12 cellular contexts compared by ENCODE assay signal in the genomic region with DNA sequence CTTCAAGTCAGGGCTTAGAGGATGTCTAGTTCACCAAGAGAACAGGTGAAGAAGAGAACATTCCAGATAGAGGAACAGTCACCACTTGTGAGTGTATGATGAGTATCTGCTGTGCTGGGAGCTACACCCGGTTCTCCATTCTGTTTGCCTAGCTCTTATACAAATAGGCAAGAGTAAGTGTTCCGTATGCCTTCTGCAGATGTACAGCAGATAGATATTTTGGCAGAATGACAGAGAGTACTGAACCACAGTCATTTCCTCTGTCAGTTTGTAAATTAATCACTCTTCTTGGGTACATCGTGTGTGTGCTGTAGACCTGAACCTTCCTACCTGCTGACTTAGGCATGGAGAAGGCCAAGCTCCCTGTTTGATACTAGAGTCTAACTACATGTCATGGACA.
DNase-seq lines count a peak whose midpoint lies in the region; ATAC-seq and TF ChIP-seq lines count a peak whose summit lies in the region.
"Had no signal": no experiment of that assay in that cellular context is flagged by ENCODE, and none has a peak within 500 bp of the region (broad histone marks: within the 10 kb centered on the region; RNA-seq: fewer than 3 reads in every experiment).

No MANE protein-coding gene starts in this region.

- H3K9me3 ChIP-seq in upper lobe of left lung = no peaks in the 10 kb centered on the region

- peaks cover 0 to 10% (median 1%) of the 10 kb centered on the region in 4 donors for H3K36me3 ChIP-seq in upper lobe of left lung

- H3K27me3 ChIP-seq in upper lobe of left lung = no peaks in the 10 kb centered on the region

- no peak for TF ChIP-seq POLR2A in upper lobe of left lung (IDR thresholded peaks at IDR 0.05)

- H3K4me1 ChIP-seq in upper lobe of left lung = no peaks in the 10 kb centered on the region

- no peak for TF ChIP-seq CTCF in foreskin fibroblast (IDR thresholded peaks at IDR 0.05; ENCODE audit: low read depth, low read length)
- TF ChIP-seq CTCF in upper lobe of left lung (IDR thresholded peaks at IDR 0.05) = no peak

- no peak overlapping the region for H3K27ac ChIP-seq in upper lobe of left lung

- TF ChIP-seq EP300 in upper lobe of left lung (IDR thresholded peaks at IDR 0.05) = no peak

- 32 to 39% methylated on average over 3 of the region's 3 CpGs for WGBS in upper lobe of left lung, 2 donors

- ATAC-seq in GM18861 (IDR thresholded peaks at IDR 0.05; ENCODE audit: unreplicated experiment) = peak; percentile 94
- peak; percentile 87 for ATAC-seq in GM21786 (IDR thresholded peaks at IDR 0.05; ENCODE audit: unreplicated experiment)
- ATAC-seq in upper lobe of left lung (ENCODE audit: low FRiP score in 2 of 2) = no peak
- ATAC-seq: naive thymus-derived CD4-positive, alpha-beta T cell; SK-N-SH treated with all-trans-retinoic acid at 6 μM for 48 hours had no signal

- DNase-seq in NCI-H1694 (lab: John Stamatoyannopoulos, UW) (peak; percentile 28), kidney tubule cell (ENCODE audit: low spot score) (peak; percentile 49), foreskin fibroblast (no peak), upper lobe of left lung (no peak), GM19238 (ENCODE audit: insufficient read length, low spot score) (no peak)
- DNase-seq: activated CD8-positive, alpha-beta memory T cell treated with anti-CD3 and anti-CD28 coated beads for 24 hours; EL; naive thymus-derived CD4-positive, alpha-beta T cell; NCI-H1436 treated with DMSO at 0.1 percent for 48 hours had no signal

- no peak overlapping the region for H3K4me3 ChIP-seq in foreskin fibroblast (ENCODE audit: low read depth in 1 of 2, low read length in 2 of 2)
- H3K4me3 ChIP-seq in upper lobe of left lung = no peak overlapping the region

Comparison
In these comparisons a context has a peak if more than half of its experiments do, and no peak if none do; other contexts are left out.
1. ATAC-seq: peak in GM18861 (single experiment) and GM21786 (single experiment); none in upper lobe of left lung (0 of 2).
2. DNase-seq: peak in NCI-H1694 (single experiment) and kidney tubule cell (single experiment); none in foreskin fibroblast (0 of 2), upper lobe of left lung (0 of 2) and GM19238 (single experiment).